In the genomic region with DNA sequence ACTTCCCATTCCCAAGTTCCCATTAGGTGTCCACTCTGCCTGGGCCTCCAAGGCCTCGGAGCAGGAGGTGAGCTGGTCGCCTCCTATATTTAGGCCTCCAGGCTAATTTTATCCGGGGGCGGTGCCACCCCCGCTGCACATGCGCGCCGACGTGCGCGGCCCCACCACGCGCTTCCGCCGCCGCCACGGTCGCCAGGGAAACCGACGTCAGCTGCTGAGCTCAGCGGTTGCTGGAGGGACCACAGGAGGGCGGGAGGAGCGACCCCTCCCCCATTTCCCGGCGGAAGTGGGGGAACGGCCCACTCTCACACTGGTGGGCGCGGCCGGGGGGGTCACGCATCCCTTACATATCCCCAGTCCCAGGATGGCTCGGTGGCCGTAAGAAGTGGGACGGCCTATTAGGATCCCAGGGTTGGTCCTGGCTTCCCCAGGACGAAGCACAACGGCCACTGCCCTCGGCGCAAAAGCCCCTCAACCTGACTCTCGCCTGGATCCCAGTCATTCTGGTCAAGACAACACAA, we compare ENCODE assay signal across 8 cellular contexts. TPM values are rescaled to one million over a fixed set of nuclear protein-coding genes. Genes with fewer than 3 reads are reported as not detected.
DNase-seq lines count a peak whose midpoint lies in the region; ATAC-seq and TF ChIP-seq lines count a peak whose summit lies in the region.

No MANE protein-coding gene starts in this region.

- ATAC-seq in HG02938 (IDR thresholded peaks at IDR 0.05; ENCODE audit: unreplicated experiment) = peak; percentile 45

- H3K4me3 ChIP-seq in epithelial cell of esophagus (ENCODE audit: low read length) (peak overlapping the region; percentile 100), mononuclear cell (ENCODE audit: low read length) (peak overlapping the region; percentile 50)

- H3K27me3 ChIP-seq in mononuclear cell (ENCODE audit: insufficient read depth, low read length) = no peaks in the 10 kb centered on the region

- H3K9me3 ChIP-seq in mononuclear cell (ENCODE audit: low read depth, low read length) = no peaks in the 10 kb centered on the region

- peaks cover 59% of the 10 kb centered on the region for H3K4me1 ChIP-seq in mononuclear cell (ENCODE audit: insufficient read depth, low read length)

- TF ChIP-seq POLR2A in GM15510 (IDR thresholded peaks at IDR 0.05; ENCODE audit: borderline replicate concordance, extremely low read depth, insufficient read length) = peak; percentile 44

- TF ChIP-seq CTCF in epithelial cell of esophagus (IDR thresholded peaks at IDR 0.05; ENCODE audit: insufficient read depth, low read depth, low read length, missing control alignments) = no peak

- peak; percentile 63 for DNase-seq in NK-92 (lab: John Stamatoyannopoulos, UW; ENCODE audit: unreplicated experiment)
- DNase-seq in activated T-cell treated with anti-CD3 and anti-CD28 coated beads for 4 hours = peak; percentile 83
- DNase-seq in epithelial cell of esophagus (ENCODE audit: low read depth) = peak; percentile 73
- DNase-seq in stimulated activated CD8-positive, alpha-beta memory T cell treated with anti-CD3 and anti-CD28 coated beads, Interleukin-15, amount 100 ng/mL, for 48 hours (ENCODE audit: low read depth in 2 of 2) = peak; percentile 82 to 89
- no peak for DNase-seq in NCI-H446 (lab: John Stamatoyannopoulos, UW)

RNA-seq across cellular contexts. Expression of a gene that starts 1.0 kb away (rescaled TPM):
- 250 TPM for total RNA-seq in mononuclear cell

RNA-seq across cellular contexts. Expression of a gene that starts 11.6 kb away (rescaled TPM):
- 40.3 TPM for total RNA-seq in mononuclear cell

RNA-seq across cellular contexts. Expression of a gene that starts 25.0 kb away (rescaled TPM):
- total RNA-seq in mononuclear cell = 221 TPM

RNA-seq across cellular contexts. Expression of a gene that starts 27.3 kb away (rescaled TPM):
- not detected for total RNA-seq in mononuclear cell

RNA-seq across cellular contexts. Expression of a gene that starts 32.9 kb away (rescaled TPM):
- 0.10 TPM for total RNA-seq in mononuclear cell

Comparison
In these comparisons a context has a peak if more than half of its experiments do, and no peak if none do; other contexts are left out.
1. DNase-seq: peak in NK-92 (single experiment), activated T-cell treated with anti-CD3 and anti-CD28 coated beads for 4 hours (single experiment), epithelial cell of esophagus (single experiment) and stimulated activated CD8-positive, alpha-beta memory T cell treated with anti-CD3 and anti-CD28 coated beads, Interleukin-15, amount 100 ng/mL, for 48 hours (2 of 2); none in NCI-H446 (0 of 2).